In the genomic region with DNA sequence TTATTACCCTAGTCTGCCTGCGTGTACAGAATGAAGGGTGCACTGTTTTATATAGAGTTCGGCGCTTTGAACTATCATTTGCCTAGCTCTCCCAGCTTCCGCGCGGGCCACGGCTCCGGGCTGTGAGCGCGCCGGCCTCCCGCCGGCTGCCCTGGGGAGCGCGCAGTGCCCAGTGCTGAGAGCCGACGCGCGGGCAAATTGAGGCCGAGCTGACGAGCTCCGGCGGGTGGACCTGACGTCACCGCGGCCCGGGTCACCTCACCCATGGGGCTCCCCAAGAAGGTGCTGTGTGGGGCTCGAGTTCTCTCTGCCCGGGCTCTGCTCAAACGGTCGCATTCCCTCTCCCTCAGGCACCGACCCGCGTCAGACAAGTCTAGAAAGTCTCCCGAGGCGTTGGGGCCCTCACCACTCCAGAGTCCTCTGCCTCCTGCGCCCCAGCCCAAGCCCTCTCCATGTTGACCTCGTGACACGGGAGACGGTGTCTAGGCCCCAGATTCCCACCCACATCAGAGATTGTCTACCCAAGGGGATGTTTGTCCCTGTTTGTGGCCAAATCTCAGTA, we compare ENCODE assay signal across 18 cellular contexts. TPM values are rescaled to one million over a fixed set of nuclear protein-coding genes. Genes with fewer than 3 reads are reported as not detected.
DNase-seq lines count a peak whose midpoint lies in the region; ATAC-seq, FAIRE-seq and TF ChIP-seq lines count a peak whose summit lies in the region.
"Had no signal": no experiment of that assay in that cellular context is flagged by ENCODE, and none has a peak within 500 bp of the region (broad histone marks: within the 10 kb centered on the region; RNA-seq: fewer than 3 reads in every experiment).

No MANE protein-coding gene starts in this region.

- H3K27me3 ChIP-seq in keratinocyte (ENCODE audit: control insufficient read depth, extremely low read depth, insufficient read depth, low read length), result peaks cover 97% of the 10 kb centered on the region
- H3K27me3 ChIP-seq in upper lobe of left lung, result peaks cover 0 to 60% (median 30%) of the 10 kb centered on the region in 4 donors

- TF ChIP-seq CTCF in keratinocyte (optimal IDR thresholded peaks at IDR 0.05 in 1 of 3, IDR thresholded peaks at IDR 0.05 in 1 of 3, conservative IDR thresholded peaks at IDR 0.05 in 1 of 3; ENCODE audit: extremely low read depth in 1 of 3, insufficient read depth in 2 of 3, low read length in 3 of 3) (no peak), upper lobe of left lung (IDR thresholded peaks at IDR 0.05) (no peak)

- no peaks in the 10 kb centered on the region for H4K20me1 ChIP-seq in keratinocyte (ENCODE audit: control insufficient read depth, extremely low read depth, insufficient read depth, low read length)

- WGBS in upper lobe of left lung, 2 donors, result 5 to 7% methylated on average over 28 to 33 of the region's 40 CpGs

- H3K36me3 ChIP-seq in keratinocyte (ENCODE audit: control insufficient read depth in 2 of 2, extremely low read depth in 1 of 2, insufficient read depth in 2 of 2, low read length in 2 of 2) (no peaks in the 10 kb centered on the region), upper lobe of left lung (no peaks in the 10 kb centered on the region)
- H3K36me3 ChIP-seq: heart left ventricle, left lung had no signal

- DNase-seq in astrocyte of the hippocampus (ENCODE audit: low read depth, low spot score) (peak; percentile 82), keratinocyte (ENCODE audit: low read depth, low spot score) (no peak), upper lobe of left lung (peak in 1 of 2 donors; percentile 80), NCI-H187 treated with DMSO at 0.1 percent for 48 hours (lab: John Stamatoyannopoulos, UW) (no peak)
- DNase-seq: activated CD4-positive, alpha-beta memory T cell treated with anti-CD3 and anti-CD28 coated beads for 36 hours; activated effector memory CD4-positive, alpha-beta T cell treated with anti-CD3 and anti-CD28 coated beads, Interleukin-2, amount 50 U/mL, for 16 hours; body of pancreas; heart left ventricle; NCI-H1048; NCI-H82; stimulated activated naive CD8-positive, alpha-beta T cell treated with anti-CD3 and anti-CD28 coated beads, Interleukin-15, Interleukin-2, amounts not matched to agents 100 U/mL and 50 U/mL, for 24 hours had no signal

- H3K4me2 ChIP-seq in keratinocyte (ENCODE audit: control insufficient read depth, extremely low read depth, insufficient read depth, low read depth, low read length), result peak overlapping the region; percentile 8

- no peak overlapping the region for H3K9ac ChIP-seq in keratinocyte (ENCODE audit: control insufficient read depth, extremely low read depth, insufficient read depth, low read length)

- no peaks in the 10 kb centered on the region for H3K79me2 ChIP-seq in keratinocyte (ENCODE audit: control insufficient read depth, insufficient read depth, low read length)

- H3K27me3 Mint-ChIP-seq in IgD-negative memory B cell, result peaks cover 79% of the 10 kb centered on the region

- H3K4me3 ChIP-seq in keratinocyte (ENCODE audit: control insufficient read depth in 2 of 3, extremely low read depth in 1 of 3, insufficient read depth in 2 of 3, low read depth in 1 of 3, low read length in 3 of 3) (no peak overlapping the region), upper lobe of left lung (no peak overlapping the region)
- H3K4me3 ChIP-seq: body of pancreas, heart left ventricle, left lung had no signal

- FAIRE-seq in keratinocyte (lab: Jason Lieb, UNC), result no peak

- H3K9me3 ChIP-seq in keratinocyte (ENCODE audit: control insufficient read depth, low read depth, low read length), result peaks cover 3% of the 10 kb centered on the region
- peaks cover 0 to 4% (median 0%) of the 10 kb centered on the region in 4 donors for H3K9me3 ChIP-seq in upper lobe of left lung
- H3K9me3 ChIP-seq: body of pancreas, heart left ventricle, left lung had no signal

- ATAC-seq in upper lobe of left lung (ENCODE audit: low FRiP score in 2 of 2), result peak; percentile 23 to 46
- ATAC-seq in GM18870 (IDR thresholded peaks at IDR 0.05; ENCODE audit: unreplicated experiment), result no peak
- ATAC-seq in GM21515 (IDR thresholded peaks at IDR 0.05; ENCODE audit: unreplicated experiment), result no peak
- ATAC-seq: body of pancreas; heart left ventricle; left lung; stimulated activated naive CD8-positive, alpha-beta T cell treated with anti-CD3 and anti-CD28 coated beads, Interleukin-15, Interleukin-2, amounts not matched to agents 100 U/mL and 50 U/mL, for 24 hours had no signal

- peak overlapping the region; percentile 50 to 80 (median 76) for H3K27ac Mint-ChIP-seq in IgD-negative memory B cell
- H3K27ac Mint-ChIP-seq: activated CD4-positive, alpha-beta memory T cell treated with anti-CD3 and anti-CD28 coated beads for 36 hours; natural killer cell treated with Interleukin-12 subunit alpha and Interleukin-12 subunit beta and Interleukin-15 and Interleukin-18, amount 100 ng/mL, for 72 hours had no signal

- TF ChIP-seq EP300 in upper lobe of left lung (IDR thresholded peaks at IDR 0.05), result no peak

- H3K27ac ChIP-seq in keratinocyte (ENCODE audit: control insufficient read depth, insufficient read depth, low read length) (no peak overlapping the region), upper lobe of left lung (peak overlapping the region in 2 of 4 donors; percentile 32 to 36)
- H3K27ac ChIP-seq: body of pancreas, left lung had no signal

- dilution Hi-C loops in keratinocyte (cut with MboI; ENCODE audit: extremely low pct_ligation_motif_present, low sequenced_read_pairs), result no loop called here

- H3K9me3 Mint-ChIP-seq in IgD-negative memory B cell, result peaks cover 4 to 16% (median 7%) of the 10 kb centered on the region in 3 donors

- H3K4me1 ChIP-seq in keratinocyte (ENCODE audit: control insufficient read depth, extremely low read depth, insufficient read depth, low read length), result no peaks in the 10 kb centered on the region
- H3K4me1 ChIP-seq in upper lobe of left lung, result peaks cover 0 to 5% (median 5%) of the 10 kb centered on the region in 4 donors
- H3K4me1 ChIP-seq: left lung had no signal

- no peak overlapping the region for H2AFZ ChIP-seq in keratinocyte (ENCODE audit: control insufficient read depth, low read length)

- peaks cover 0 to 3% (median 1%) of the 10 kb centered on the region in 3 donors for H3K4me1 Mint-ChIP-seq in IgD-negative memory B cell
- H3K4me1 Mint-ChIP-seq: CD14-positive monocyte had no signal

- no peaks in the 10 kb centered on the region for H3K36me3 Mint-ChIP-seq in IgD-negative memory B cell

- H3K4me3 Mint-ChIP-seq in IgD-negative memory B cell, result no peak overlapping the region
- H3K4me3 Mint-ChIP-seq: activated CD4-positive, alpha-beta memory T cell treated with anti-CD3 and anti-CD28 coated beads for 36 hours; natural killer cell treated with Interleukin-12 subunit alpha and Interleukin-12 subunit beta and Interleukin-15 and Interleukin-18, amount 100 ng/mL, for 72 hours had no signal

- no peak for TF ChIP-seq POLR2A in upper lobe of left lung (IDR thresholded peaks at IDR 0.05)

- H3K9me1 ChIP-seq in keratinocyte (ENCODE audit: control insufficient read depth, extremely low read depth, insufficient read depth, low read length), result no peaks in the 10 kb centered on the region

RNA-seq across cellular contexts. Expression of a gene that starts 7.7 kb away (rescaled TPM):
- polyA plus RNA-seq in IgD-negative memory B cell (not detected), keratinocyte (not detected in 3 replicates)
- polyA plus RNA-seq in keratinocyte (2011; ENCODE audit: low read depth), result not detected
- polyA plus RNA-seq in keratinocyte (2011; cell fraction: cytosol; rRNA removed), result not detected in 2 replicates
- 0.04 and 0.07 TPM in 2 replicates for polyA plus RNA-seq in keratinocyte (2011; cell fraction: nucleus; rRNA removed)
- polyA plus RNA-seq in keratinocyte (2012; ENCODE audit: low replicate concordance), result 0.08 TPM in 1 of 2 replicates, not detected in the other
- polyA minus RNA-seq in keratinocyte, result not detected in 3 replicates
- polyA minus RNA-seq in keratinocyte (2011; cell fraction: cytosol; rRNA and poly(A)+ RNA removed), result not detected
- polyA minus RNA-seq in keratinocyte (2011; cell fraction: nucleus; rRNA and poly(A)+ RNA removed), result not detected in 2 replicates
- 10 to 100 TPM in 1 of 6 donors, 1 to 10 TPM in 4, under 1 TPM in 1; 0.57 to 16.4 (median 2.8) TPM for total RNA-seq in upper lobe of left lung
- total RNA-seq: activated CD4-positive, alpha-beta memory T cell treated with anti-CD3 and anti-CD28 coated beads for 36 hours; HT1080; natural killer cell treated with Interleukin-12 subunit alpha and Interleukin-12 subunit beta and Interleukin-15 and Interleukin-18, amount 100 ng/mL, for 72 hours had no signal
- polyA plus RNA-seq: CD14-positive monocyte had no signal

Comparison
In these comparisons a context has a peak if more than half of its experiments do, and no peak if none do; other contexts are left out.
1. ATAC-seq: peak in upper lobe of left lung (2 of 2); none in GM18870 (single experiment) and GM21515 (single experiment).